Comparison of ENCODE assay signal across 21 cellular contexts in genomic region chr16:23382279-23382678, GRCh38.
A peak's percentile ranks its signal among the peaks of the same experiment; 100 is the strongest.
DNase-seq lines count a peak whose midpoint lies in the region; ATAC-seq and TF ChIP-seq lines count a peak whose summit lies in the region.
"Had no signal": no experiment of that assay in that cellular context is flagged by ENCODE, and none has a peak within 500 bp of the region (broad histone marks: within the 10 kb centered on the region; RNA-seq: fewer than 3 reads in every experiment).

No MANE protein-coding gene starts in this region.

- no peak for TF ChIP-seq CTCF in left lung (IDR thresholded peaks at IDR 0.05)
- no peak for TF ChIP-seq CTCF in upper lobe of right lung (IDR thresholded peaks at IDR 0.05)
- no peak for TF ChIP-seq CTCF in GM13977 (IDR thresholded peaks at IDR 0.05; ENCODE audit: extremely low read depth, insufficient read depth, missing control alignments)

- H3K36me3 ChIP-seq in left lung, result no peaks in the 10 kb centered on the region
- H3K36me3 ChIP-seq in upper lobe of right lung, result no peaks in the 10 kb centered on the region

- in situ Hi-C loops in GM13977 (cut with MboI; ENCODE audit: low pct_unique_long_range_greater_than_20kb, low sequenced_read_pairs, unreplicated experiment), result no loop called here
- in situ Hi-C loops in ACHN (cut with HindIII; ENCODE audit: low pct_ligation_motif_present, low pct_unique_long_range_greater_than_20kb, low sequenced_read_pairs), result no loop called here

- H3K4me1 ChIP-seq in left lung (no peaks in the 10 kb centered on the region), upper lobe of right lung (no peaks in the 10 kb centered on the region)

- H3K9me3 ChIP-seq in left lung (no peaks in the 10 kb centered on the region), upper lobe of right lung (no peaks in the 10 kb centered on the region)

- H3K4me3 ChIP-seq in left lung, result no peak overlapping the region
- H3K4me3 ChIP-seq in upper lobe of right lung, result no peak overlapping the region
- H3K4me3 ChIP-seq: GM23248, K562, SK-N-MC had no signal

- intact Hi-C loops in left lung (cut with DNase I), result no loop called here
- intact Hi-C loops in upper lobe of right lung (cut with DNase I), result no loop called here

- DNase-seq in NCI-H2029 (lab: John Stamatoyannopoulos, UW) (peak; percentile 23), NCI-H2029 treated with DMSO at 0.1 percent for 48 hours (lab: John Stamatoyannopoulos, UW) (no peak), NCI-H510A (lab: John Stamatoyannopoulos, UW) (peak; percentile 33), left lung (peak in 1 of 2 donors; percentile 62), upper lobe of right lung (no peak), GM13977 (ENCODE audit: low spot score) (no peak), ACHN (no peak)
- DNase-seq: CD8-positive, alpha-beta memory T cell; GM23248; H9; MM.1S; NCI-H1048; NCI-H1436 treated with DMSO at 0.1 percent for 48 hours; NCI-H226; SHP77 treated with DMSO at 0.1 percent for 48 hours had no signal

- H3K27ac ChIP-seq in left lung (no peak overlapping the region), upper lobe of right lung (no peak overlapping the region)
- H3K27ac ChIP-seq: C4-2B, GM23248, HL-60, RWPE1, SK-N-MC had no signal

- H3K27me3 ChIP-seq in left lung, result no peaks in the 10 kb centered on the region
- no peaks in the 10 kb centered on the region for H3K27me3 ChIP-seq in upper lobe of right lung

- ATAC-seq in left lung, result peak; percentile 89
- peak; percentile 82 for ATAC-seq in upper lobe of right lung
- ATAC-seq: HepG2, K562 had no signal

Comparison
In these comparisons a context has a peak if more than half of its experiments do, and no peak if none do; other contexts are left out.
1. DNase-seq: peak in NCI-H2029 (single experiment) and NCI-H510A (single experiment); none in NCI-H2029 treated with DMSO at 0.1 percent for 48 hours (single experiment), upper lobe of right lung (single experiment), GM13977 (single experiment) and ACHN (single experiment).